ENCODE assay signal across 1 cellular context in the genomic region with DNA sequence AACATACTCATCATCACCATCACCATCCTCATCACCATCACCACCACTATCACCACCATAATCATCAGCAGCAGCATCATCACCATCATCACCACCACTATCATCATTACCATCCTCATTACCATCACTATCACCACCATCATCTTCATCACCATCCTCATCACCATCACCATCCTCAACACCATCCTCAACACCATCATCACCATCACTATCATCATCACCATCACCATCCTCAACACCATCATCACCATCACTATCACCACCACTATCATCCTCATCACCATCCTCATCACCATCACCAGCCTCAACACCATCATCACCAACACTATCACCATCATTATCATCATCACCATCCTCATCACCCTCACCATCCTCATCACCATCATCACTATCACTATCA.
TF ChIP-seq lines count a peak whose summit lies in the region.

No MANE protein-coding gene starts in this region.

TF ChIP-seq in K562, 482 proteins besides CTCF, POLR2A, EP300 and RAD21 (continues in another document):
- TF ChIP-seq BRCA1 (IDR thresholded peaks at IDR 0.05) (no peak), BRCA1 (CRISPR knock-in tag; IDR thresholded peaks at IDR 0.05) (no peak), NUFIP1 (IDR thresholded peaks at IDR 0.05; ENCODE audit: partially characterized antibody) (no peak), HDAC3 (IDR thresholded peaks at IDR 0.05; ENCODE audit: borderline replicate concordance, partially characterized antibody) (no peak), MBD2 (IDR thresholded peaks at IDR 0.05; ENCODE audit: borderline replicate concordance, low read depth) (no peak), DACH1 (IDR thresholded peaks at IDR 0.05; ENCODE audit: partially characterized antibody) (no peak), SAFB2 (IDR thresholded peaks at IDR 0.05; ENCODE audit: borderline replicate concordance, low read depth, low read length, severe bottlenecking) (no peak), NFATC3 (IDR thresholded peaks at IDR 0.05) (no peak), RBM14 (IDR thresholded peaks at IDR 0.05; ENCODE audit: borderline replicate concordance, insufficient read depth, low read depth, low read length) (no peak), HCFC1 (IDR thresholded peaks at IDR 0.05; ENCODE audit: low read depth, low read length) (no peak), FOXP1 (CRISPR knock-in tag; IDR thresholded peaks at IDR 0.05) (no peak), SMARCE1 (IDR thresholded peaks at IDR 0.05) (no peak), CC2D1A (IDR thresholded peaks at IDR 0.05) (no peak), PHB2 (IDR thresholded peaks at IDR 0.05; ENCODE audit: low read depth) (peak; percentile 76), BHLHE40 (IDR thresholded peaks at IDR 0.05; ENCODE audit: low read length) (no peak), ARNT (IDR thresholded peaks at IDR 0.05) (no peak), CSDE1 (IDR thresholded peaks at IDR 0.05) (0 out of 4 replicates have a peak, but pooled peaks of 1 of the 2 experiments have one; percentile 60), CEBPG (CRISPR knock-in tag; IDR thresholded peaks at IDR 0.05) (no peak), CEBPG (tag; conservative IDR thresholded peaks at IDR 0.05 in 1 of 2, IDR thresholded peaks at IDR 0.05 in 1 of 2) (no peak), TAF7 (tag; IDR thresholded peaks at IDR 0.05) (peak; percentile 33; the same call in 1 of the 2 replicates), ARID1B (IDR thresholded peaks at IDR 0.05) (0 out of 2 replicates have a peak, but pooled peaks have one; percentile 26), NFYB (IDR thresholded peaks at IDR 0.05; ENCODE audit: extremely low read depth, insufficient read length) (no peak), STAT5A (IDR thresholded peaks at IDR 0.05; ENCODE audit: borderline replicate concordance, low read length) (no peak), ZNF316 (IDR thresholded peaks at IDR 0.05) (no peak), POLR2B (IDR thresholded peaks at IDR 0.05; ENCODE audit: low read depth, partially characterized antibody) (no peak)
- TF ChIP-seq, protein P1, sequence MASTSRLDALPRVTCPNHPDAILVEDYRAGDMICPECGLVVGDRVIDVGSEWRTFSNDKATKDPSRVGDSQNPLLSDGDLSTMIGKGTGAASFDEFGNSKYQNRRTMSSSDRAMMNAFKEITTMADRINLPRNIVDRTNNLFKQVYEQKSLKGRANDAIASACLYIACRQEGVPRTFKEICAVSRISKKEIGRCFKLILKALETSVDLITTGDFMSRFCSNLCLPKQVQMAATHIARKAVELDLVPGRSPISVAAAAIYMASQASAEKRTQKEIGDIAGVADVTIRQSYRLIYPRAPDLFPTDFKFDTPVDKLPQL (IDR thresholded peaks at IDR 0.05; ENCODE audit: extremely low read depth, insufficient read length): no peak
- TF ChIP-seq, protein P2, sequence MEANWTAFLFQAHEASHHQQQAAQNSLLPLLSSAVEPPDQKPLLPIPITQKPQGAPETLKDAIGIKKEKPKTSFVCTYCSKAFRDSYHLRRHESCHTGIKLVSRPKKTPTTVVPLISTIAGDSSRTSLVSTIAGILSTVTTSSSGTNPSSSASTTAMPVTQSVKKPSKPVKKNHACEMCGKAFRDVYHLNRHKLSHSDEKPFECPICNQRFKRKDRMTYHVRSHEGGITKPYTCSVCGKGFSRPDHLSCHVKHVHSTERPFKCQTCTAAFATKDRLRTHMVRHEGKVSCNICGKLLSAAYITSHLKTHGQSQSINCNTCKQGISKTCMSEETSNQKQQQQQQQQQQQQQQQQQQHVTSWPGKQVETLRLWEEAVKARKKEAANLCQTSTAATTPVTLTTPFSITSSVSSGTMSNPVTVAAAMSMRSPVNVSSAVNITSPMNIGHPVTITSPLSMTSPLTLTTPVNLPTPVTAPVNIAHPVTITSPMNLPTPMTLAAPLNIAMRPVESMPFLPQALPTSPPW (CRISPR knock-in tag; IDR thresholded peaks at IDR 0.05): no peak
- TF ChIP-seq, protein P3, sequence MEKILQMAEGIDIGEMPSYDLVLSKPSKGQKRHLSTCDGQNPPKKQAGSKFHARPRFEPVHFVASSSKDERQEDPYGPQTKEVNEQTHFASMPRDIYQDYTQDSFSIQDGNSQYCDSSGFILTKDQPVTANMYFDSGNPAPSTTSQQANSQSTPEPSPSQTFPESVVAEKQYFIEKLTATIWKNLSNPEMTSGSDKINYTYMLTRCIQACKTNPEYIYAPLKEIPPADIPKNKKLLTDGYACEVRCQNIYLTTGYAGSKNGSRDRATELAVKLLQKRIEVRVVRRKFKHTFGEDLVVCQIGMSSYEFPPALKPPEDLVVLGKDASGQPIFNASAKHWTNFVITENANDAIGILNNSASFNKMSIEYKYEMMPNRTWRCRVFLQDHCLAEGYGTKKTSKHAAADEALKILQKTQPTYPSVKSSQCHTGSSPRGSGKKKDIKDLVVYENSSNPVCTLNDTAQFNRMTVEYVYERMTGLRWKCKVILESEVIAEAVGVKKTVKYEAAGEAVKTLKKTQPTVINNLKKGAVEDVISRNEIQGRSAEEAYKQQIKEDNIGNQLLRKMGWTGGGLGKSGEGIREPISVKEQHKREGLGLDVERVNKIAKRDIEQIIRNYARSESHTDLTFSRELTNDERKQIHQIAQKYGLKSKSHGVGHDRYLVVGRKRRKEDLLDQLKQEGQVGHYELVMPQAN (IDR thresholded peaks at IDR 0.05; ENCODE audit: borderline replicate concordance): peak; percentile 54
- TF ChIP-seq, protein P4, sequence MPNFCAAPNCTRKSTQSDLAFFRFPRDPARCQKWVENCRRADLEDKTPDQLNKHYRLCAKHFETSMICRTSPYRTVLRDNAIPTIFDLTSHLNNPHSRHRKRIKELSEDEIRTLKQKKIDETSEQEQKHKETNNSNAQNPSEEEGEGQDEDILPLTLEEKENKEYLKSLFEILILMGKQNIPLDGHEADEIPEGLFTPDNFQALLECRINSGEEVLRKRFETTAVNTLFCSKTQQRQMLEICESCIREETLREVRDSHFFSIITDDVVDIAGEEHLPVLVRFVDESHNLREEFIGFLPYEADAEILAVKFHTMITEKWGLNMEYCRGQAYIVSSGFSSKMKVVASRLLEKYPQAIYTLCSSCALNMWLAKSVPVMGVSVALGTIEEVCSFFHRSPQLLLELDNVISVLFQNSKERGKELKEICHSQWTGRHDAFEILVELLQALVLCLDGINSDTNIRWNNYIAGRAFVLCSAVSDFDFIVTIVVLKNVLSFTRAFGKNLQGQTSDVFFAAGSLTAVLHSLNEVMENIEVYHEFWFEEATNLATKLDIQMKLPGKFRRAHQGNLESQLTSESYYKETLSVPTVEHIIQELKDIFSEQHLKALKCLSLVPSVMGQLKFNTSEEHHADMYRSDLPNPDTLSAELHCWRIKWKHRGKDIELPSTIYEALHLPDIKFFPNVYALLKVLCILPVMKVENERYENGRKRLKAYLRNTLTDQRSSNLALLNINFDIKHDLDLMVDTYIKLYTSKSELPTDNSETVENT (CRISPR knock-in tag; IDR thresholded peaks at IDR 0.05): no peak
- TF ChIP-seq, protein P5, sequence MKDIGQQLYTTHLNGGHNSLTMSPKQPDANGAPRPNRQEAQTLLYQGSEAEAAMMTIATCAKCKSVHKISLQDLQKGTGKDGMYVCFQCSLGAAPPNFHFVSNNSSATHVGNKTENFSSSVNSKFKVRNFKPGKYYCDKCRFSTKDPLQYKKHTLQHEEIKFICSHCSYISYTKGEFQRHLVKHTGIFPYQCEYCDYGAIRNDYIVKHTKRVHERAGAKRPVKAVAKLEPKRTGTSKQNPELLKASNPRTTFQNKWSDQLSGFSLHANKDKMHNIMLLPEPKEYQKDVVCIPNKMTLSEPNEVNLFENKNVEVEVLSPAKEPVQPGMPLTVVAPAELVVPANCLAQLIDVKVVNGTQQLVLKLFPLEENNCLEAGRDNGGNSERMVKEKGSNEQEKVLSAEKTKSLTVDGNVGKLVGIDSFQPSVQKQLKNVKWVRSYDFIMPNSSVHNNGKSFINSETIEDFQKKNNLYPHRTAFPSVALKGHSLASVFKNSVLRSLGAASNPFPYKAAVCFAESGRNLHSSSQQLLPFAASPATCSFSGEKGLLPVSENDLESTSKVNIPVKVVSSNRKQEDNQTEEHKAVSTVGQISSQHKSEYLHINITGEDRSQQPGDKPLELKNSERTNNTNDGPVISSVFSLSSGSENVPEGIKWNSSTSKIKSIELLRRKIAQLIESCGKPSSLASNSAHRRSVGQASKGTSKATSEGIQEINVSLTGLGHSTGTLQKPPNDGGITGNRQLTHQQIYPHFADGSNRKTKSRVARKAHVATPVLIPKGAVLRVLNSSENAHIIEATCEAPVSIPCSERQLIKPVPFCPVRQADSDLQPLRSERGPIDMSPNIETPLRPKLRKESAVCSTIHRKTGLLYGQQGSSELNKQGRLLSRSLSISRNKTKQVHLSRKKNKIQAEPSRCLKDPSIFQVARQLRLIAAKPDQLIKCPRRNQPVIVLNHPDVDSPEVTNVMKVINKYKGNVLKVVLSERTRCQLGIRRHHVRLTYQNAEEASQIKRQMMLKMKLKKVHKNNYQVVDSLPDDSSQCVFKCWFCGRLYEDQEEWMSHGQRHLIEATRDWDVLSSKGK (CRISPR knock-in tag; IDR thresholded peaks at IDR 0.05): no peak
- TF ChIP-seq, protein P6, sequence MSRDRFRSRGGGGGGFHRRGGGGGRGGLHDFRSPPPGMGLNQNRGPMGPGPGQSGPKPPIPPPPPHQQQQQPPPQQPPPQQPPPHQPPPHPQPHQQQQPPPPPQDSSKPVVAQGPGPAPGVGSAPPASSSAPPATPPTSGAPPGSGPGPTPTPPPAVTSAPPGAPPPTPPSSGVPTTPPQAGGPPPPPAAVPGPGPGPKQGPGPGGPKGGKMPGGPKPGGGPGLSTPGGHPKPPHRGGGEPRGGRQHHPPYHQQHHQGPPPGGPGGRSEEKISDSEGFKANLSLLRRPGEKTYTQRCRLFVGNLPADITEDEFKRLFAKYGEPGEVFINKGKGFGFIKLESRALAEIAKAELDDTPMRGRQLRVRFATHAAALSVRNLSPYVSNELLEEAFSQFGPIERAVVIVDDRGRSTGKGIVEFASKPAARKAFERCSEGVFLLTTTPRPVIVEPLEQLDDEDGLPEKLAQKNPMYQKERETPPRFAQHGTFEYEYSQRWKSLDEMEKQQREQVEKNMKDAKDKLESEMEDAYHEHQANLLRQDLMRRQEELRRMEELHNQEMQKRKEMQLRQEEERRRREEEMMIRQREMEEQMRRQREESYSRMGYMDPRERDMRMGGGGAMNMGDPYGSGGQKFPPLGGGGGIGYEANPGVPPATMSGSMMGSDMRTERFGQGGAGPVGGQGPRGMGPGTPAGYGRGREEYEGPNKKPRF (IDR thresholded peaks at IDR 0.05; ENCODE audit: low read depth, low read length): no peak
- TF ChIP-seq, protein P7, sequence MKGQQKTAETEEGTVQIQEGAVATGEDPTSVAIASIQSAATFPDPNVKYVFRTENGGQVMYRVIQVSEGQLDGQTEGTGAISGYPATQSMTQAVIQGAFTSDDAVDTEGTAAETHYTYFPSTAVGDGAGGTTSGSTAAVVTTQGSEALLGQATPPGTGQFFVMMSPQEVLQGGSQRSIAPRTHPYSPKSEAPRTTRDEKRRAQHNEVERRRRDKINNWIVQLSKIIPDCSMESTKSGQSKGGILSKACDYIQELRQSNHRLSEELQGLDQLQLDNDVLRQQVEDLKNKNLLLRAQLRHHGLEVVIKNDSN (CRISPR knock-in tag; IDR thresholded peaks at IDR 0.05): no peak
- TF ChIP-seq, protein P8, sequence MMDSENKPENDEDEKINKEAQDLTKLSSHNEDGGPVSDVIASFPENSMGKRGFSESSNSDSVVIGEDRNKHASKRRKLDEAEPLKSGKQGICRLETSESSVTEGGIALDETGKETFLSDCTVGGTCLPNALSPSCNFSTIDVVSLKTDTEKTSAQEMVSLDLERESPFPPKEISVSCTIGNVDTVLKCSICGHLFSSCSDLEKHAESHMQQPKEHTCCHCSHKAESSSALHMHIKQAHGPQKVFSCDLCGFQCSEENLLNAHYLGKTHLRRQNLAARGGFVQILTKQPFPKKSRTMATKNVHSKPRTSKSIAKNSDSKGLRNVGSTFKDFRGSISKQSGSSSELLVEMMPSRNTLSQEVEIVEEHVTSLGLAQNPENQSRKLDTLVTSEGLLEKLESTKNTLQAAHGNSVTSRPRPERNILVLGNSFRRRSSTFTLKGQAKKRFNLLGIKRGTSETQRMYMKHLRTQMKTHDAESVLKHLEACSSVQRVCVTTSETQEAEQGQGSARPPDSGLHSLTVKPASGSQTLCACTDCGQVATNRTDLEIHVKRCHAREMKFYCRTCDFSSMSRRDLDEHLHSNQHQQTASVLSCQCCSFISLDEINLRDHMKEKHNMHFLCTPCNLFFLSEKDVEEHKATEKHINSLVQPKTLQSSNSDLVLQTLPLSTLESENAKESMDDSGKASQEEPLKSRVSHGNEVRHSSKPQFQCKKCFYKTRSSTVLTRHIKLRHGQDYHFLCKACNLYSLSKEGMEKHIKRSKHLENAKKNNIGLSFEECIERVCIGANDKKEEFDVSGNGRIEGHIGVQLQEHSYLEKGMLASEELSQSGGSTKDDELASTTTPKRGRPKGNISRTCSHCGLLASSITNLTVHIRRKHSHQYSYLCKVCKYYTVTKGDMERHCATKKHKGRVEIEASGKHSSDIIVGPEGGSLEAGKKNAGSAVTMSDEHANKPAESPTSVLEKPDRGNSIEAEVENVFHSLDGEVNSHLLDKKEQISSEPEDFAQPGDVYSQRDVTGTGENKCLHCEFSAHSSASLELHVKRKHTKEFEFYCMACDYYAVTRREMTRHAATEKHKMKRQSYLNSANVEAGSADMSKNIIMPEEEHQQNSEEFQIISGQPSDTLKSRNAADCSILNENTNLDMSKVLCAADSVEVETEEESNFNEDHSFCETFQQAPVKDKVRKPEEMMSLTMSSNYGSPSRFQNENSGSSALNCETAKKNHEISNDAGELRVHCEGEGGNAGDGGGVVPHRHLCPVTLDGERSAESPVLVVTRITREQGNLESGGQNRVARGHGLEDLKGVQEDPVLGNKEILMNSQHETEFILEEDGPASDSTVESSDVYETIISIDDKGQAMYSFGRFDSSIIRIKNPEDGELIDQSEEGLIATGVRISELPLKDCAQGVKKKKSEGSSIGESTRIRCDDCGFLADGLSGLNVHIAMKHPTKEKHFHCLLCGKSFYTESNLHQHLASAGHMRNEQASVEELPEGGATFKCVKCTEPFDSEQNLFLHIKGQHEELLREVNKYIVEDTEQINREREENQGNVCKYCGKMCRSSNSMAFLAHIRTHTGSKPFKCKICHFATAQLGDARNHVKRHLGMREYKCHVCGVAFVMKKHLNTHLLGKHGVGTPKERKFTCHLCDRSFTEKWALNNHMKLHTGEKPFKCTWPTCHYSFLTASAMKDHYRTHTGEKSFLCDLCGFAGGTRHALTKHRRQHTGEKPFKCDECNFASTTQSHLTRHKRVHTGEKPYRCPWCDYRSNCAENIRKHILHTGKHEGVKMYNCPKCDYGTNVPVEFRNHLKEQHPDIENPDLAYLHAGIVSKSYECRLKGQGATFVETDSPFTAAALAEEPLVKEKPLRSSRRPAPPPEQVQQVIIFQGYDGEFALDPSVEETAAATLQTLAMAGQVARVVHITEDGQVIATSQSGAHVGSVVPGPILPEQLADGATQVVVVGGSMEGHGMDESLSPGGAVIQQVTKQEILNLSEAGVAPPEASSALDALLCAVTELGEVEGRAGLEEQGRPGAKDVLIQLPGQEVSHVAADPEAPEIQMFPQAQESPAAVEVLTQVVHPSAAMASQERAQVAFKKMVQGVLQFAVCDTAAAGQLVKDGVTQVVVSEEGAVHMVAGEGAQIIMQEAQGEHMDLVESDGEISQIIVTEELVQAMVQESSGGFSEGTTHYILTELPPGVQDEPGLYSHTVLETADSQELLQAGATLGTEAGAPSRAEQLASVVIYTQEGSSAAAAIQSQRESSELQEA (IDR thresholded peaks at IDR 0.05; ENCODE audit: low read depth): peak; percentile 19; the same call in 1 of the 2 replicates
- TF ChIP-seq, protein P9, sequence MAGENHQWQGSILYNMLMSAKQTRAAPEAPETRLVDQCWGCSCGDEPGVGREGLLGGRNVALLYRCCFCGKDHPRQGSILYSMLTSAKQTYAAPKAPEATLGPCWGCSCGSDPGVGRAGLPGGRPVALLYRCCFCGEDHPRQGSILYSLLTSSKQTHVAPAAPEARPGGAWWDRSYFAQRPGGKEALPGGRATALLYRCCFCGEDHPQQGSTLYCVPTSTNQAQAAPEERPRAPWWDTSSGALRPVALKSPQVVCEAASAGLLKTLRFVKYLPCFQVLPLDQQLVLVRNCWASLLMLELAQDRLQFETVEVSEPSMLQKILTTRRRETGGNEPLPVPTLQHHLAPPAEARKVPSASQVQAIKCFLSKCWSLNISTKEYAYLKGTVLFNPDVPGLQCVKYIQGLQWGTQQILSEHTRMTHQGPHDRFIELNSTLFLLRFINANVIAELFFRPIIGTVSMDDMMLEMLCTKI (IDR thresholded peaks at IDR 0.05; ENCODE audit: partially characterized antibody): no peak
